ENCODE assay signal across 10 cellular contexts in genomic region chr15:29569533-29570092, GRCh38.
DNase-seq lines count a peak whose midpoint lies in the region; ATAC-seq and TF ChIP-seq lines count a peak whose summit lies in the region.
"Had no signal": no experiment of that assay in that cellular context is flagged by ENCODE, and none has a peak within 500 bp of the region (broad histone marks: within the 10 kb centered on the region; RNA-seq: fewer than 3 reads in every experiment).

No MANE protein-coding gene starts in this region.

- H3K4me3 ChIP-seq in astrocyte of the cerebellum (ENCODE audit: low read depth, low read length) = peak overlapping the region; percentile 42
- H3K4me3 ChIP-seq in tibial artery = peak overlapping the region; percentile 42 to 61

- H3K36me3 Mint-ChIP-seq in activated naive CD4-positive, alpha-beta T cell treated with anti-CD3 and anti-CD28 coated beads for 36 hours (ENCODE audit: low read depth) = no peaks in the 10 kb centered on the region
- H3K36me3 Mint-ChIP-seq in memory B cell = peaks cover 2% of the 10 kb centered on the region
- H3K36me3 Mint-ChIP-seq: CD4-positive, CD25-positive, alpha-beta regulatory T cell had no signal

- no peaks in the 10 kb centered on the region for H3K9me3 Mint-ChIP-seq in activated naive CD4-positive, alpha-beta T cell treated with anti-CD3 and anti-CD28 coated beads for 36 hours
- H3K9me3 Mint-ChIP-seq in memory B cell = peaks cover 3% of the 10 kb centered on the region

- no peaks in the 10 kb centered on the region for H3K36me3 ChIP-seq in tibial artery

- H3K27me3 ChIP-seq in tibial artery = peaks cover 0 to 42% of the 10 kb centered on the region in 2 donors

- peaks cover 10% of the 10 kb centered on the region for H3K4me1 Mint-ChIP-seq in activated naive CD4-positive, alpha-beta T cell treated with anti-CD3 and anti-CD28 coated beads for 36 hours (ENCODE audit: low read depth)
- no peaks in the 10 kb centered on the region for H3K4me1 Mint-ChIP-seq in memory B cell

- H3K27ac Mint-ChIP-seq in activated naive CD4-positive, alpha-beta T cell treated with anti-CD3 and anti-CD28 coated beads for 36 hours = no peak overlapping the region
- H3K27ac Mint-ChIP-seq in memory B cell = no peak overlapping the region
- H3K27ac Mint-ChIP-seq: CD4-positive, CD25-positive, alpha-beta regulatory T cell had no signal

- peaks cover 57% of the 10 kb centered on the region for H3K27me3 Mint-ChIP-seq in activated naive CD4-positive, alpha-beta T cell treated with anti-CD3 and anti-CD28 coated beads for 36 hours (ENCODE audit: low read depth)
- peaks cover 24% of the 10 kb centered on the region for H3K27me3 Mint-ChIP-seq in memory B cell

- H3K4me3 Mint-ChIP-seq in activated naive CD4-positive, alpha-beta T cell treated with anti-CD3 and anti-CD28 coated beads for 36 hours = peak overlapping the region; percentile 40
- H3K4me3 Mint-ChIP-seq in memory B cell = peak overlapping the region; percentile 50

- no peak overlapping the region for H3K27ac ChIP-seq in tibial artery

- in situ Hi-C loops in astrocyte of the cerebellum (cut with HindIII; ENCODE audit: low sequenced_read_pairs) = no loop called here

- intact Hi-C loops in activated naive CD4-positive, alpha-beta T cell treated with anti-CD3 and anti-CD28 coated beads for 36 hours (cut with micrococcal nuclease) = loop anchor here (10.0 kb wide), 1 partner anchor 425 kb away; no protein-coding TSS in a partner anchor
- intact Hi-C loops in tibial artery (cut with DNase I; ENCODE audit: low total_unique reads) = no loop called here

- TF ChIP-seq CTCF in astrocyte of the cerebellum (IDR thresholded peaks at IDR 0.05; ENCODE audit: low read depth, low read length, missing control alignments) (no peak), tibial artery (IDR thresholded peaks at IDR 0.05) (no peak), GM10248 (IDR thresholded peaks at IDR 0.05; ENCODE audit: control extremely low read depth, extremely low read depth, low read depth, missing control alignments) (no peak), omental fat pad (IDR thresholded peaks at IDR 0.05) (no peak)

- POLR2A ChIA-PET in GM10248 (lab: Yijun Ruan, JAX) = no interaction called here

- CTCF ChIA-PET in activated naive CD4-positive, alpha-beta T cell treated with anti-CD3 and anti-CD28 coated beads for 36 hours (lab: Charles Lee) = no interaction called here
- CTCF ChIA-PET in GM10248 (lab: Yijun Ruan, JAX) = interaction anchor here (2.1 kb wide), 1 partner anchor 15 kb away, joined by 5 read pairs; no protein-coding TSS in a partner anchor

- ATAC-seq in memory B cell (ENCODE audit: low read depth) = no peak
- ATAC-seq in omental fat pad (ENCODE audit: low FRiP score) = no peak

- H3K4me1 ChIP-seq in tibial artery = peaks cover 0 to 24% (median 16%) of the 10 kb centered on the region in 4 donors

- DNase-seq in activated naive CD4-positive, alpha-beta T cell treated with anti-CD3 and anti-CD28 coated beads for 36 hours = no peak
- DNase-seq in activated naive CD4-positive, alpha-beta T cell treated with anti-CD3 and anti-CD28 coated beads, Interleukin-2, amount 50 U/mL, for 16 hours = no peak
- DNase-seq in astrocyte of the cerebellum (ENCODE audit: low read depth) = no peak
- DNase-seq in memory B cell (ENCODE audit: low spot score in 2 of 2) = no peak
- DNase-seq in tibial artery = no peak
- no peak for DNase-seq in Ammon's horn (ENCODE audit: low spot score)
- no peak for DNase-seq in GM10248 (ENCODE audit: extremely low spot score)
- DNase-seq in omental fat pad (ENCODE audit: low spot score) = no peak
- DNase-seq: OCI-M1 had no signal

- no peaks in the 10 kb centered on the region for H3K9me3 ChIP-seq in tibial artery
